In the genomic region with DNA sequence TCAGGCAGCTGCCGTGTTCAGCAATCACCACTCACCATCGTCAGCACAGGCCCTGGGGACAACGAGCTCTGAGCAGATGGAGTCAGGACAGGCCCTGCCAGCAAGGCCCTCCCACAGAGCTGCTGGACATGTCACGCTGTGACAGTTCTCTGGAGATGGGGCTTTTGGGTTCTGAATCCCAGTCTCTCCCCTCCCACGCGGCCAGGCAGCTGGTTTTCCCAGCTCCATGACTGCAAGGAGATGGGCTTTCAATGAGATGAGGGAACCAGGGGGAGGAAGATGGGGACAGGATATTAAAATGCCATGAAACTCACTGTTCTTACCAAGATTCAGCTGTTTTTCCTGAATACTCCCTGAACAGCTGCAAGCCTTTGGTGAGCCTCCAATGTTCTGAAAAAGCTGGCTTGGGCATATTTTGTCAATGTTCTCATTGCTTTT, we compare ENCODE assay signal across 1 cellular context.
TF ChIP-seq lines count a peak whose summit lies in the region.

No MANE protein-coding gene starts in this region.

TF ChIP-seq in H1, 55 proteins besides CTCF, POLR2A, EP300 and RAD21:
- TF ChIP-seq HDAC2 (IDR thresholded peaks at IDR 0.05; ENCODE audit: borderline replicate concordance in 1 of 2, low read depth in 2 of 2, low read length in 2 of 2) = no peak
- TF ChIP-seq, protein P1, sequence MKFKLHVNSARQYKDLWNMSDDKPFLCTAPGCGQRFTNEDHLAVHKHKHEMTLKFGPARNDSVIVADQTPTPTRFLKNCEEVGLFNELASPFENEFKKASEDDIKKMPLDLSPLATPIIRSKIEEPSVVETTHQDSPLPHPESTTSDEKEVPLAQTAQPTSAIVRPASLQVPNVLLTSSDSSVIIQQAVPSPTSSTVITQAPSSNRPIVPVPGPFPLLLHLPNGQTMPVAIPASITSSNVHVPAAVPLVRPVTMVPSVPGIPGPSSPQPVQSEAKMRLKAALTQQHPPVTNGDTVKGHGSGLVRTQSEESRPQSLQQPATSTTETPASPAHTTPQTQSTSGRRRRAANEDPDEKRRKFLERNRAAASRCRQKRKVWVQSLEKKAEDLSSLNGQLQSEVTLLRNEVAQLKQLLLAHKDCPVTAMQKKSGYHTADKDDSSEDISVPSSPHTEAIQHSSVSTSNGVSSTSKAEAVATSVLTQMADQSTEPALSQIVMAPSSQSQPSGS (IDR thresholded peaks at IDR 0.05; ENCODE audit: low read length) = no peak
- TF ChIP-seq SAP30 (IDR thresholded peaks at IDR 0.05; ENCODE audit: insufficient read depth, insufficient replicate concordance, low read length) = no peak
- no peak for TF ChIP-seq ATF3 (IDR thresholded peaks at IDR 0.05; ENCODE audit: insufficient read depth, low read depth, low read length)
- no peak for TF ChIP-seq CREB1 (IDR thresholded peaks at IDR 0.05)
- no peak for TF ChIP-seq ASH2L (IDR thresholded peaks at IDR 0.05; ENCODE audit: low read length)
